ENCODE assay signal across 8 cellular contexts in the genomic region with DNA sequence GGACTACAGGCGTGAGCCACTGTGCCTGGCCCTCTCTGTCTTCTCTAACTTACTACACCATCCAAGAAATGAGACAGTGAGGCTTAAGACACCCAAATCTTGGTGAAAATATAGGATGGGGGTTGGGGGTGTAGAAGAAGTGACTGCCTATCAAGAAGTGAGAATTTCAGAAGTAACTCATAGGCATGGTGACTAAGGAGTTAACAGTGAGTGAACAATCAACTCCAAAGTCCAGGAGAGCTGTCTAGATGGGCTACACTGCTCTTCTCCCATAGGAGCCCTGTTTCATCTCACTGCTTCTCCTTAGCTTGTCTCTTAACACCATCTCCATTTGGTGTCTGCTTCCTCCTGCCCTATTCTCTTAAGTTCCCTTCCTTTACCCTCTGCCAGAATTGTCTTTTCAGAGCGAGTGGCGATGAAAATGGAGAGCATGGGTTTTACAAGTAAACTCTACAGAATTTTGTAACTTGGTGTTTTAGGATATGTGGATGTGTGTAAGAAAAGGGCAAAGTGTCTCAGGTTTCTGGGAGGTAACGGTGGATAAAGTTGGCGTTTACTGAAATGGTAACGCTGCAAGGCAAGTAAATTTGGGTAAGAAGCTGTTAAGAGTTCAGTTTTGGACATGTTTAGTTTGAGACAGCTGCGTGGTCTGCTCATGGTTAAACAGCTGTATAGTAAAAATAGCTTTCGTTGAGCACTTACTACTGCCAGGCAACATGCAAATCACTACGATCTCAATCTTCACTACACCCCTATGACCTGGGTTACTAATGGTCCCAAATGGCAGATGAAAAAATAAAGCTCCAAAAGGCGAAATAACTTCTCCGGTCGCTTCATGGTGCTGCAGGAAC. TPM values are rescaled to one million over a fixed set of nuclear protein-coding genes. Genes with fewer than 3 reads are reported as not detected.
DNase-seq lines count a peak whose midpoint lies in the region; TF ChIP-seq lines count a peak whose summit lies in the region.

No MANE protein-coding gene starts in this region.

- 1 to 2% methylated on average over 12 of the region's 12 CpGs for WGBS in GM23248 (ENCODE audit: low coverage in 1 of 2, low lambda C conversion rate in 2 of 2, missing lambda C conversion rate in 2 of 2), 2 experiments
- whole genome bisulfite sequencing in urinary bladder, result 3% methylated on average over 12 of the region's 12 CpGs

- in situ Hi-C loops in GM23248 (cut with MboI), result loop anchor here (10.0 kb wide), 1 partner anchor 315 kb away; no protein-coding TSS in a partner anchor

- peak overlapping the region; percentile 97 for H2AFZ ChIP-seq in GM23248

- no peaks in the 10 kb centered on the region for H3K9me3 ChIP-seq in GM23248 (ENCODE audit: low read depth)

- TF ChIP-seq CTCF in GM06990 (IDR thresholded peaks at IDR 0.05; ENCODE audit: insufficient read depth, low read length, poor library complexity, severe bottlenecking), result no peak

- H3K27ac ChIP-seq in GM23248 (peak overlapping the region; percentile 83), urinary bladder (ENCODE audit: low read depth) (peak overlapping the region; percentile 86)

- H3K9me2 ChIP-seq in GM23248 (ENCODE audit: insufficient read depth), result no peaks in the 10 kb centered on the region

- H3F3A ChIP-seq in GM23248 (ENCODE audit: insufficient read depth), result peaks cover 59% of the 10 kb centered on the region

- H3K4me2 ChIP-seq in GM23248 (ENCODE audit: unreplicated experiment), result peak overlapping the region; percentile 86

- H3K36me3 ChIP-seq in GM06990 (ENCODE audit: control insufficient read depth, insufficient read depth, low read length) (no peaks in the 10 kb centered on the region), GM23248 (ENCODE audit: low read depth) (peaks cover 35% of the 10 kb centered on the region), urinary bladder (ENCODE audit: insufficient read depth) (no peaks in the 10 kb centered on the region)

- peaks cover 52% of the 10 kb centered on the region for H3K79me2 ChIP-seq in GM23248 (ENCODE audit: insufficient read depth)

- H3K4me3 ChIP-seq in GM06990 (replicated peaks; ENCODE audit: low read depth, low read length) (peak overlapping the region; percentile 92), GM23248 (peak overlapping the region; percentile 82), urinary bladder (ENCODE audit: low read depth, low read length) (peak overlapping the region; percentile 56)

- H3K4me1 ChIP-seq in GM23248 (ENCODE audit: insufficient read depth) (peaks cover 15% of the 10 kb centered on the region; the same call in 1 of the 2 replicates), urinary bladder (ENCODE audit: insufficient read depth) (peaks cover 1% of the 10 kb centered on the region)

- no peaks in the 10 kb centered on the region for H4K20me1 ChIP-seq in GM23248 (ENCODE audit: insufficient read depth)

- DNase-seq in GM06990 (ENCODE audit: extremely low read depth, insufficient read length) (peak; percentile 13), GM23248 (peak; percentile 46), LHCN-M2 (ENCODE audit: low read depth) (peak; percentile 56), cerebellar cortex (ENCODE audit: low spot score) (peak; percentile 13), medulla oblongata (ENCODE audit: extremely low spot score) (peak; percentile 30), amniotic stem cell (lab: John Stamatoyannopoulos, UW) (no peak), SIG-M5 (lab: John Stamatoyannopoulos, UW) (no peak)

- H3K27me3 ChIP-seq in GM06990 (replicated peaks; ENCODE audit: control insufficient read depth, insufficient read depth, low read length) (no peaks in the 10 kb centered on the region), GM23248 (replicated peaks; ENCODE audit: insufficient read depth) (no peaks in the 10 kb centered on the region)

- peak overlapping the region; percentile 87 for H3K9ac ChIP-seq in GM23248

RNA-seq across cellular contexts. Expression of a gene that starts 22.5 kb away (rescaled TPM):
- not detected in 2 replicates for total RNA-seq in GM23248 (2014; rRNA removed; shearing (Covaris generic))
- not detected in 2 replicates for polyA plus RNA-seq in GM23248 (2016; fragmentation: Nextera tagmentation; extraction: Ambion mirVana)
- not detected in 2 replicates for total RNA-seq in LHCN-M2 (2014; rRNA removed)
- not detected for polyA plus RNA-seq in LHCN-M2 (2012)
- not detected for total RNA-seq in urinary bladder
- not detected for polyA plus RNA-seq in urinary bladder

Comparison
In these comparisons a context has a peak if more than half of its experiments do, and no peak if none do; other contexts are left out.
1. DNase-seq: peak in GM06990 (single experiment), GM23248 (single experiment), LHCN-M2 (single experiment), cerebellar cortex (single experiment) and medulla oblongata (single experiment); none in amniotic stem cell (single experiment) and SIG-M5 (single experiment).
2. Peak in every context shown above with its lines, with median percentiles within 50 percentile points of each other: H3K4me3 ChIP-seq.